Comparison of ENCODE assay signal across 1 cellular context in the genomic region with DNA sequence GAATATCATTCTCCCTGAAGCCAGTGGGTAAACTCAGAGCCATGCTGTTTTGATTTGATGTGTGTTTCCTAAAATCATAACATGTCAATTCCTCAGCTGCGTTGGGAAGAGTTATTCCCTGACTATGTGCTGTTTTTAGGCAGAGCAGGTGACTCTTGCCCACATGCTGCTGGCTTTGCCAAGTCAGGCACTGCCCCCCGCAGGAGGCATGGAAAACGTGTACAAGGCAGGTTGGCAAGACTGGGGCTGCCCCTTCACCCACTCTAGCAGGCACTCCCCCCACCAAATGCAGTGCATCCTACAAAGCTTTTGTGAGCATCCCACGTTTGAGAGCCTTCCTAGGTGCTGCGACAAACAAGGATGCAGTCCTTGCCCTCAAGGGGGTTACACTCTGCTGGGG.
TF ChIP-seq lines count a peak whose summit lies in the region.

No MANE protein-coding gene starts in this region.

TF ChIP-seq in HepG2, 621 proteins besides CTCF, POLR2A, EP300 and RAD21 (continued from another document):
- TF ChIP-seq, protein P1, sequence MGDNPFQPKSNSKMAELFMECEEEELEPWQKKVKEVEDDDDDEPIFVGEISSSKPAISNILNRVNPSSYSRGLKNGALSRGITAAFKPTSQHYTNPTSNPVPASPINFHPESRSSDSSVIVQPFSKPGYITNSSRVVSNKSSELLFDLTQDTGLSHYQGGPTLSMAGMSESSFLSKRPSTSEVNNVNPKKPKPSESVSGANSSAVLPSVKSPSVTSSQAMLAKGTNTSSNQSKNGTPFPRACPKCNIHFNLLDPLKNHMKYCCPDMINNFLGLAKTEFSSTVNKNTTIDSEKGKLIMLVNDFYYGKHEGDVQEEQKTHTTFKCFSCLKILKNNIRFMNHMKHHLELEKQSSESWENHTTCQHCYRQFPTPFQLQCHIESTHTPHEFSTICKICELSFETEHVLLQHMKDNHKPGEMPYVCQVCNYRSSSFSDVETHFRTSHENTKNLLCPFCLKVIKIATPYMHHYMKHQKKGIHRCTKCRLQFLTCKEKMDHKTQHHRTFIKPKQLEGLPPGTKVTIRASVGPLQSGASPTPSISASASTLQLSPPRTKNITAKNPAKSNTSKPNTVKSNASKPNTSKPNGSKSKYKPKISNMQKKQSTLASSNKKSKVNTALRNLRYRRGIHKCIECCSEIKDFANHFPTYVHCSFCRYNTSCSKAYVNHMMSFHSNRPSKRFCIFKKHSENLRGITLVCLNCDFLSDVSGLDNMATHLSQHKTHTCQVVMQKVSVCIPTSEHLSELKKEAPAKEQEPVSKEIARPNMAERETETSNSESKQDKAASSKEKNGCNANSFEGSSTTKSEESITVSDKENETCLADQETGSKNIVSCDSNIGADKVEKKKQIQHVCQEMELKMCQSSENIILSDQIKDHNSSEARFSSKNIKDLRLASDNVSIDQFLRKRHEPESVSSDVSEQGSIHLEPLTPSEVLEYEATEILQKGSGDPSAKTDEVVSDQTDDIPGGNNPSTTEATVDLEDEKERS (CRISPR knock-in tag; IDR thresholded peaks at IDR 0.05): no peak
- TF ChIP-seq STAT5B (CRISPR knock-in tag; IDR thresholded peaks at IDR 0.05): no peak
- no peak for TF ChIP-seq MBD4 (IDR thresholded peaks at IDR 0.05; ENCODE audit: borderline replicate concordance, low read length)
